Comparison of ENCODE assay signal across 9 cellular contexts in the genomic region with DNA sequence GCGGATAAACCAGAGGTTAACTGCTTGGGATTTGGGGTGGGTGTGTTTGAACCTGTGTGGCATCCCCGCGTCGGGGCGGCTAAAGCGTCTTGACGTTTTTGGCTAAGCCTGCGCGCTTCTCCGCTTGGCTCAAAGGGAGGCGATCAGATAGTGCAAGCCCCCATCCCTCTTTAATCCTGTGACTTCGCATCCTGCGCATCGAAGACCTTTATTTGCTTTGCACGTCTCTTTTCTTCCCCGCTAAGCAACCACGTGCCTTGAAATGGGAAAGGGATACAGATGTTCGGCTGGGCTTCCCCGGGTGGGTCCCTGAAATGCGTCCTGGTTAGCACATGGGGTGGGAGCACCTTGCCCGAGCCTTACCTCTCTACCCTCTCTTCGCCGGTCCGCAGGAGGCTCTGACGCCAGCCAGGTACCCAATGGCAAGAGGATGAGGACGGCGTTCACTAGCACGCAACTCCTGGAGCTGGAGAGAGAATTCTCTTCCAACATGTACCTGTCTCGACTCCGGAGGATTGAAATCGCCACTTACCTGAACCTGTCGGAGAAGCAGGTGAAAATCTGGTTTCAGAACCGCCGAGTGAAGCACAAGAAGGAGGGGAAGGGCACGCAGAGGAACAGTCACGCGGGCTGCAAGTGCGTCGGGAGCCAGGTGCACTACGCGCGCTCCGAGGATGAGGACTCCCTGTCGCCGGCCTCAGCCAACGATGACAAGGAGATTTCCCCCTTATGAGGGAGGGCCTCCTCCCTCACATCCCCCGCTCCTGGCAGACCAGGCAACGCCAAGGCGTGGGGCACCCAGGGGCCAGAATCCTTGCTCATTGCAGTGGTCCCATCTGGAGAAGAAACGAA. TPM values are rescaled to one million over a fixed set of nuclear protein-coding genes. Genes with fewer than 3 reads are reported as not detected.
DNase-seq lines count a peak whose midpoint lies in the region; ATAC-seq and TF ChIP-seq lines count a peak whose summit lies in the region.
"Had no signal": no experiment of that assay in that cellular context is flagged by ENCODE, and none has a peak within 500 bp of the region (broad histone marks: within the 10 kb centered on the region; RNA-seq: fewer than 3 reads in every experiment).

No MANE protein-coding gene starts in this region.

- H3K36me3 Mint-ChIP-seq in activated T-cell treated with anti-CD3 and anti-CD28 coated beads, Interleukin-2, amount 50 U/mL, for 24 hours (ENCODE audit: low read depth), result no peaks in the 10 kb centered on the region
- H3K36me3 Mint-ChIP-seq in activated B cell treated with CpG ODN at 0.5 μM for 24 hours (ENCODE audit: low read depth) (no peaks in the 10 kb centered on the region), glutamatergic neuron (ENCODE audit: unreplicated experiment) (peaks cover 6% of the 10 kb centered on the region)
- no peaks in the 10 kb centered on the region for H3K36me3 Mint-ChIP-seq in stimulated activated effector memory CD8-positive, alpha-beta T cell treated with anti-CD3 and anti-CD28 coated beads, Interleukin-12 subunit alpha, Interleukin-12 subunit beta, amount 100 ng/mL, for 72 hours

- H3K4me3 Mint-ChIP-seq in activated T-cell treated with anti-CD3 and anti-CD28 coated beads, Interleukin-2, amount 50 U/mL, for 24 hours, result peak overlapping the region; percentile 64
- H3K4me3 Mint-ChIP-seq in activated B cell treated with CpG ODN at 0.5 μM for 24 hours (peak overlapping the region; percentile 64), glutamatergic neuron (ENCODE audit: unreplicated experiment) (peak overlapping the region; percentile 42)
- peak overlapping the region; percentile 61 for H3K4me3 Mint-ChIP-seq in stimulated activated effector memory CD8-positive, alpha-beta T cell treated with anti-CD3 and anti-CD28 coated beads, Interleukin-12 subunit alpha, Interleukin-12 subunit beta, amount 100 ng/mL, for 72 hours

- no peak overlapping the region for H3K27ac Mint-ChIP-seq in activated T-cell treated with anti-CD3 and anti-CD28 coated beads, Interleukin-2, amount 50 U/mL, for 24 hours
- H3K27ac Mint-ChIP-seq in activated B cell treated with CpG ODN at 0.5 μM for 24 hours (no peak overlapping the region), glutamatergic neuron (ENCODE audit: unreplicated experiment) (no peak overlapping the region)
- H3K27ac Mint-ChIP-seq in stimulated activated effector memory CD8-positive, alpha-beta T cell treated with anti-CD3 and anti-CD28 coated beads, Interleukin-12 subunit alpha, Interleukin-12 subunit beta, amount 100 ng/mL, for 72 hours, result no peak overlapping the region

- POLR2A ChIA-PET in activated B cell treated with CpG ODN at 0.5 μM for 24 hours (lab: Charles Lee), result no interaction called here

- H3K9me3 Mint-ChIP-seq in activated T-cell treated with anti-CD3 and anti-CD28 coated beads, Interleukin-2, amount 50 U/mL, for 24 hours, result no peaks in the 10 kb centered on the region
- no peaks in the 10 kb centered on the region for H3K9me3 Mint-ChIP-seq in activated B cell treated with CpG ODN at 0.5 μM for 24 hours
- peaks cover 13% of the 10 kb centered on the region for H3K9me3 Mint-ChIP-seq in glutamatergic neuron (ENCODE audit: unreplicated experiment)
- H3K9me3 Mint-ChIP-seq in stimulated activated effector memory CD8-positive, alpha-beta T cell treated with anti-CD3 and anti-CD28 coated beads, Interleukin-12 subunit alpha, Interleukin-12 subunit beta, amount 100 ng/mL, for 72 hours, result no peaks in the 10 kb centered on the region

- peaks cover 55% of the 10 kb centered on the region for H3K4me1 Mint-ChIP-seq in activated T-cell treated with anti-CD3 and anti-CD28 coated beads, Interleukin-2, amount 50 U/mL, for 24 hours (ENCODE audit: low read depth)
- peaks cover 53% of the 10 kb centered on the region for H3K4me1 Mint-ChIP-seq in activated B cell treated with CpG ODN at 0.5 μM for 24 hours
- peaks cover 12% of the 10 kb centered on the region for H3K4me1 Mint-ChIP-seq in glutamatergic neuron (ENCODE audit: low read depth, unreplicated experiment)
- peaks cover 50% of the 10 kb centered on the region for H3K4me1 Mint-ChIP-seq in stimulated activated effector memory CD8-positive, alpha-beta T cell treated with anti-CD3 and anti-CD28 coated beads, Interleukin-12 subunit alpha, Interleukin-12 subunit beta, amount 100 ng/mL, for 72 hours

- intact Hi-C loops in activated B cell treated with CpG ODN at 0.5 μM for 24 hours (cut with micrococcal nuclease), result loop anchor here (2.0 to 10.0 kb wide), 3 partner anchors 45 to 397 kb away; no protein-coding TSS in a partner anchor

- TF ChIP-seq CTCF in activated B cell treated with CpG ODN at 0.5 μM for 24 hours (IDR thresholded peaks at IDR 0.05) (no peak), glutamatergic neuron (IDR thresholded peaks at IDR 0.05; ENCODE audit: partially characterized antibody, unreplicated experiment) (no peak)

- ATAC-seq in activated B cell treated with CpG ODN at 0.5 μM for 24 hours (ENCODE audit: low read depth), result no peak
- peak; percentile 3 for ATAC-seq in stimulated activated effector memory CD8-positive, alpha-beta T cell treated with anti-CD3 and anti-CD28 coated beads, Interleukin-12 subunit alpha, Interleukin-12 subunit beta, amount 100 ng/mL, for 72 hours
- no peak for ATAC-seq in GM21619 (IDR thresholded peaks at IDR 0.05; ENCODE audit: unreplicated experiment)

- no peak for DNase-seq in activated T-cell treated with anti-CD3 and anti-CD28 coated beads, Interleukin-2, amount 50 U/mL, for 24 hours
- DNase-seq in activated T-cell treated with anti-CD3 and anti-CD28 coated beads for 4 hours (no peak), activated B cell treated with CpG ODN at 0.5 μM for 24 hours (no peak), glutamatergic neuron (no peak), NCI-H2196 treated with DMSO at 0.1 percent for 48 hours (lab: John Stamatoyannopoulos, UW; ENCODE audit: unreplicated experiment) (no peak)
- DNase-seq in stimulated activated effector memory CD8-positive, alpha-beta T cell treated with anti-CD3 and anti-CD28 coated beads, Interleukin-12 subunit alpha, Interleukin-12 subunit beta, amount 100 ng/mL, for 72 hours (ENCODE audit: low spot score in 2 of 2), result no peak
- DNase-seq in effector CD4-positive, alpha-beta T cell, result no peak

- peaks cover 94% of the 10 kb centered on the region for H3K27me3 Mint-ChIP-seq in activated T-cell treated with anti-CD3 and anti-CD28 coated beads, Interleukin-2, amount 50 U/mL, for 24 hours
- H3K27me3 Mint-ChIP-seq in activated B cell treated with CpG ODN at 0.5 μM for 24 hours, result peaks cover 74% of the 10 kb centered on the region
- H3K27me3 Mint-ChIP-seq in glutamatergic neuron (ENCODE audit: unreplicated experiment), result peaks cover 52% of the 10 kb centered on the region

- CTCF ChIA-PET in activated B cell treated with CpG ODN at 0.5 μM for 24 hours (lab: Charles Lee), result no interaction called here

RNA-seq across cellular contexts. Expression of gene GSX2, which starts 1.5 kb away (rescaled TPM):
- total RNA-seq in activated B cell treated with CpG ODN at 0.5 μM for 24 hours (not detected in 2 replicates), glutamatergic neuron (ENCODE audit: unreplicated experiment) (not detected)
- total RNA-seq: myocyte had no signal

RNA-seq across cellular contexts. Expression of gene CHIC2, which starts 37.0 kb away (rescaled TPM):
- total RNA-seq in activated B cell treated with CpG ODN at 0.5 μM for 24 hours (17.5 and 21.6 TPM in 2 replicates), glutamatergic neuron (ENCODE audit: unreplicated experiment) (14.5 TPM)
